ENCODE assay signal across 8 cellular contexts in the genomic region with DNA sequence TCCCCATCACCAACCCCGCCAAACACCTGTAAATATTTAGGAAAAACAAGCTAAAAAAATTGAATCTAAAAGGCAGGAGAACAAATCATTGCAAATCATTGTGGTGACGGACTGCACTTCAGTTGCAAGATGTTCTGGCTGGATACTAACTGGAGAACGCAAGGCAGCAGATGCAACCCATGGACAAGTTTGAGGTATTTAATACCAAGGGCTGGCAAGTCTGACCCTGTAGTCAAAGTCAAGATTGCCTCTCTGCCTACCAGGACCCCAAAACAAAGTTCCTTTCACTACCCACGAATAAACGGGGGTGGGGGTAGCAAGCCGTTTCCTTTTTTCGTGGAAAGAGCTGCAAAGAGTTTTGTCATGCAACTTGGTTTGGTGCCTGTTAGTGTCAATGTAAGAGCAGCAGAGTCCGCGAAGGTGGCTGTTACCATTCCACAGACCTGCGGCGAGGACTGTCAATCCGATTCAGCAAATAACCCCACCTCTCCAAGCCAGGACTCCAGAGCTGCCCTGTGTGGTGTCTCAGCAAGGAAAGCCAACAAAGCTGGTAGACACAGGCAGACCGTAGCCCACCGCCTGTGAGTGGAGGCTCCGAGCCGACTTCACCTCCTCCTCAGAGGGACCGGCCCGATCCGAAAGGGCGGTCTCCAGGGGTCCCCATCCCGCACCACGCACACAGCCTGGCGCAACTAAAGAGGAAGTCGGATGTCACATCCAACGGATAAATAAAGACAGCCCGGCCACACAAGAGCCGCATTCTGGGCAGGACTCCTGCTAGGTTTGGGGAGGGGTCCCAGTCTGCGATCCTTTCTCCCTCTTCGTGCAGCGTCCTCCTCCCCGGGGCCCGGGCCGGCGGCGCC. TPM values are rescaled to one million over a fixed set of nuclear protein-coding genes. Genes with fewer than 3 reads are reported as not detected.
DNase-seq lines count a peak whose midpoint lies in the region; ATAC-seq and TF ChIP-seq lines count a peak whose summit lies in the region.

No MANE protein-coding gene starts in this region.

- intact Hi-C loops in lower leg skin (cut with DNase I; ENCODE audit: low total_unique reads) = loop anchor here (10.0 kb wide), 1 partner anchor 105 kb away; no protein-coding TSS in a partner anchor

- H3K4me3 ChIP-seq in HUES48 (ENCODE audit: low read depth, low read length) (peak overlapping the region; percentile 83), choroid plexus epithelial cell (ENCODE audit: low read depth, low read length) (peak overlapping the region; percentile 85), lower leg skin (ENCODE audit: low read depth, poor library complexity, severe bottlenecking) (peak overlapping the region; percentile 31)

- 11% methylated on average over 21 to 35 of the region's 35 CpGs for WGBS in lower leg skin, 2 donors

- peak overlapping the region; percentile 76 for H3K9ac ChIP-seq in ES-I3 (ENCODE audit: low read depth, low read length)
- no peak overlapping the region for H3K9ac ChIP-seq in HUES48 (ENCODE audit: low read depth, low read length)

- H3K36me3 ChIP-seq in ES-I3 (ENCODE audit: insufficient read depth, low read length) (no peaks in the 10 kb centered on the region), HUES48 (ENCODE audit: control insufficient read depth, insufficient read depth, low read length) (no peaks in the 10 kb centered on the region)

- H3K27me3 ChIP-seq in HUES48 (ENCODE audit: control insufficient read depth, insufficient read depth, low read length) = peaks cover 37% of the 10 kb centered on the region

- H3K9me3 ChIP-seq in ES-I3 (ENCODE audit: control insufficient read depth, insufficient read depth, low read length) (no peaks in the 10 kb centered on the region), HUES48 (ENCODE audit: control insufficient read depth, insufficient read depth, low read length) (no peaks in the 10 kb centered on the region)

- ATAC-seq in GM21529 (IDR thresholded peaks at IDR 0.05; ENCODE audit: unreplicated experiment) = no peak

- DNase-seq in UCSD-AML1 (lab: John Stamatoyannopoulos, UW; ENCODE audit: unreplicated experiment) (peak; percentile 35), choroid plexus epithelial cell (ENCODE audit: low read depth) (no peak), lower leg skin (ENCODE audit: low spot score in 2 of 2) (peak; percentile 19 to 89), SHP77 treated with DMSO at 0.1 percent for 48 hours (lab: John Stamatoyannopoulos, UW) (no peak)
- peak; percentile 42 to 50 for DNase-seq in stimulated activated CD8-positive, alpha-beta memory T cell treated with anti-CD3 and anti-CD28 coated beads, Interleukin-15, amount 100 ng/mL, for 4 hours (ENCODE audit: low read depth in 2 of 2)

- TF ChIP-seq POLR2A in lower leg skin (IDR thresholded peaks at IDR 0.05) = no peak

- H3K4me1 ChIP-seq in ES-I3 (ENCODE audit: insufficient read depth, low read length) (no peaks in the 10 kb centered on the region; the same call in 1 of the 2 replicates), HUES48 (ENCODE audit: control insufficient read depth, insufficient read depth, low read length) (peaks cover 6% of the 10 kb centered on the region)

- no peak overlapping the region for H3K27ac ChIP-seq in HUES48 (ENCODE audit: low read depth, low read length)

- TF ChIP-seq CTCF in choroid plexus epithelial cell (conservative IDR thresholded peaks at IDR 0.05; ENCODE audit: low read depth, low read length) (no peak), lower leg skin (IDR thresholded peaks at IDR 0.05) (no peak)

RNA-seq across cellular contexts. Expression of gene ANKRD44, which starts 1.0 kb away (rescaled TPM):
- total RNA-seq in lower leg skin = 10 to 100 TPM in 2 of 4 donors, 1 to 10 TPM in 2; 9.1 to 20.8 (median 14.9) TPM

Comparison
In these comparisons a context has a peak if more than half of its experiments do, and no peak if none do; other contexts are left out.
1. H3K4me3 ChIP-seq: peak in every context shown above with its lines; median percentile 85 in choroid plexus epithelial cell; 83 in HUES48; 31 in lower leg skin.
2. DNase-seq: peak in UCSD-AML1 (single experiment), lower leg skin (2 of 2) and stimulated activated CD8-positive, alpha-beta memory T cell treated with anti-CD3 and anti-CD28 coated beads, Interleukin-15, amount 100 ng/mL, for 4 hours (2 of 2); none in choroid plexus epithelial cell (single experiment) and SHP77 treated with DMSO at 0.1 percent for 48 hours (single experiment).